Comparison of ENCODE assay signal across 1 cellular context in genomic region chr13:76879876-76880270, GRCh38.
TF ChIP-seq lines count a peak whose summit lies in the region.

No MANE protein-coding gene starts in this region.

TF ChIP-seq in GM12878, 131 proteins besides CTCF, POLR2A, EP300 and RAD21 (continued from another document):
- TF ChIP-seq BCLAF1 (IDR thresholded peaks at IDR 0.05) = no peak
